23 cellular contexts compared by ENCODE assay signal in genomic region chr11:112697779-112698178, GRCh38.
DNase-seq lines count a peak whose midpoint lies in the region; ATAC-seq, FAIRE-seq and TF ChIP-seq lines count a peak whose summit lies in the region.
"Had no signal": no experiment of that assay in that cellular context is flagged by ENCODE, and none has a peak within 500 bp of the region (broad histone marks: within the 10 kb centered on the region; RNA-seq: fewer than 3 reads in every experiment).

No MANE protein-coding gene starts in this region.

- no peak overlapping the region for H3K4me2 ChIP-seq in HepG2 (ENCODE audit: low read depth, low read length)
- H3K4me2 ChIP-seq: hepatocyte had no signal

- 22% methylated on average over 2 of the region's 2 CpGs for WGBS in HepG2 (ENCODE audit: low lambda C conversion rate)
- WGBS in right lobe of liver (ENCODE audit: insufficient coverage, low coverage, low lambda C conversion rate, missing lambda C conversion rate), result 21% methylated on average over 2 of the region's 2 CpGs
- WGBS in body of pancreas, 2 donors, result 19 to 22% methylated on average over 2 of the region's 2 CpGs

- no peak for FAIRE-seq in HepG2 (lab: Jason Lieb, UNC)
- FAIRE-seq: GM18507, keratinocyte had no signal

- no peaks in the 10 kb centered on the region for H3K36me3 ChIP-seq in HepG2 (replicated peaks in 1 of 2; ENCODE audit: control insufficient read depth in 1 of 2, insufficient read depth in 2 of 2, low read length in 2 of 2)
- H3K36me3 ChIP-seq in right lobe of liver, result no peaks in the 10 kb centered on the region
- H3K36me3 ChIP-seq in body of pancreas (replicated peaks in 1 of 2; ENCODE audit: insufficient read depth in 1 of 2, low read depth in 2 of 2), result no peaks in the 10 kb centered on the region
- H3K36me3 ChIP-seq: MG63, neutrophil had no signal

- POLR2A ChIA-PET in HepG2 (lab: Yijun Ruan, JAX), result no interaction called here
- POLR2A ChIA-PET in activated CD8-positive, alpha-beta T cell treated with anti-CD3 and anti-CD28 coated beads, Interleukin-2, amount 10 ng/mL, durations not matched to agents 7 days and 5 days (lab: Charles Lee), result no interaction called here

- H3K27me3 ChIP-seq in HepG2 (ENCODE audit: control insufficient read depth in 1 of 2, insufficient read depth in 2 of 2, low read length in 2 of 2) (no peaks in the 10 kb centered on the region; a peak in 1 of 5 replicates), right lobe of liver (no peaks in the 10 kb centered on the region), body of pancreas (no peaks in the 10 kb centered on the region), layer of hippocampus (ENCODE audit: control insufficient read depth, insufficient read depth, low read length) (no peaks in the 10 kb centered on the region)
- H3K27me3 ChIP-seq: MG63 had no signal

- no peaks in the 10 kb centered on the region for H4K20me1 ChIP-seq in HepG2 (ENCODE audit: insufficient read depth, low read length)

- H3K9ac ChIP-seq in HepG2 (ENCODE audit: insufficient read depth, low read depth, low read length), result no peak overlapping the region
- H3K9ac ChIP-seq: GM23248 had no signal

- no peak overlapping the region for H2AFZ ChIP-seq in HepG2 (ENCODE audit: low read length)
- H2AFZ ChIP-seq: GM23248, hepatocyte had no signal

- H3K9me3 ChIP-seq in HepG2 (ENCODE audit: low read length), result no peaks in the 10 kb centered on the region
- no peaks in the 10 kb centered on the region for H3K9me3 ChIP-seq in right lobe of liver
- no peaks in the 10 kb centered on the region for H3K9me3 ChIP-seq in body of pancreas
- H3K9me3 ChIP-seq: MG63, neutrophil had no signal

- H3K27ac ChIP-seq in HepG2 (ENCODE audit: extremely low read length, insufficient read depth, low read length) (no peak overlapping the region), right lobe of liver (no peak overlapping the region), body of pancreas (peak overlapping the region in 1 of 4 donors; percentile 7), layer of hippocampus (ENCODE audit: low read depth, low read length) (peak overlapping the region; percentile 88)
- H3K27ac ChIP-seq: GM23248, hepatocyte, neutrophil had no signal

- TF ChIP-seq EP300 in HepG2 (IDR thresholded peaks at IDR 0.05; ENCODE audit: low read depth in 2 of 2, low read length in 2 of 2) (no peak), HepG2 (CRISPR knock-in tag; IDR thresholded peaks at IDR 0.05; ENCODE audit: borderline replicate concordance) (no peak)

- H3K4me1 Mint-ChIP-seq in type B pancreatic cell (ENCODE audit: unreplicated experiment), result peaks cover 24% of the 10 kb centered on the region
- no peaks in the 10 kb centered on the region for H3K4me1 Mint-ChIP-seq in activated CD8-positive, alpha-beta T cell treated with anti-CD3 and anti-CD28 coated beads, Interleukin-2, amount 10 ng/mL, durations not matched to agents 7 days and 5 days (ENCODE audit: low read depth)

- TF ChIP-seq POLR2A in HepG2 (IDR thresholded peaks at IDR 0.05; ENCODE audit: insufficient read depth in 1 of 2, low read depth in 2 of 2, low read length in 2 of 2), result no peak
- TF ChIP-seq POLR2A in right lobe of liver (IDR thresholded peaks at IDR 0.05), result no peak
- no peak for TF ChIP-seq POLR2A in body of pancreas (IDR thresholded peaks at IDR 0.05)

- no peak for TF ChIP-seq CTCF in HepG2 (CRISPR knock-in tag; IDR thresholded peaks at IDR 0.05)
- TF ChIP-seq CTCF in right lobe of liver (IDR thresholded peaks at IDR 0.05), result no peak
- TF ChIP-seq CTCF in body of pancreas (IDR thresholded peaks at IDR 0.05), result peak in 4 of 7 experiments; percentile 9 to 19 (median 12)
- TF ChIP-seq CTCF in type B pancreatic cell (conservative IDR thresholded peaks at IDR 0.05), result peak; percentile 63

- no peak for TF ChIP-seq RAD21 in HepG2 (CRISPR knock-in tag; IDR thresholded peaks at IDR 0.05)

- H3K4me1 ChIP-seq in HepG2 (ENCODE audit: insufficient read depth, low read length), result no peaks in the 10 kb centered on the region
- no peaks in the 10 kb centered on the region for H3K4me1 ChIP-seq in right lobe of liver
- no peaks in the 10 kb centered on the region for H3K4me1 ChIP-seq in body of pancreas

- H3K79me2 ChIP-seq in HepG2 (ENCODE audit: insufficient read depth, low read length), result no peaks in the 10 kb centered on the region
- H3K79me2 ChIP-seq: hepatocyte had no signal

- no peaks in the 10 kb centered on the region for H3K36me3 Mint-ChIP-seq in type B pancreatic cell
- no peaks in the 10 kb centered on the region for H3K36me3 Mint-ChIP-seq in activated CD8-positive, alpha-beta T cell treated with anti-CD3 and anti-CD28 coated beads, Interleukin-2, amount 10 ng/mL, durations not matched to agents 7 days and 5 days (ENCODE audit: low read depth)
- H3K36me3 Mint-ChIP-seq: CD4-positive, alpha-beta memory T cell had no signal

- no peak overlapping the region for H3K4me3 Mint-ChIP-seq in type B pancreatic cell
- no peak overlapping the region for H3K4me3 Mint-ChIP-seq in activated CD8-positive, alpha-beta T cell treated with anti-CD3 and anti-CD28 coated beads, Interleukin-2, amount 10 ng/mL, durations not matched to agents 7 days and 5 days
- H3K4me3 Mint-ChIP-seq: activated naive CD4-positive, alpha-beta T cell treated with anti-CD3 and anti-CD28 coated beads for 36 hours; CD4-positive, alpha-beta memory T cell had no signal

- DNase-seq in HepG2 (ENCODE audit: low spot score), result no peak
- no peak for DNase-seq in right lobe of liver
- no peak for DNase-seq in body of pancreas
- DNase-seq in type B pancreatic cell (ENCODE audit: extremely low spot score, unreplicated experiment), result no peak
- DNase-seq in activated CD4-positive, alpha-beta T cell treated with anti-CD3 and anti-CD28 coated beads for 1 hour, result no peak
- no peak for DNase-seq in activated CD8-positive, alpha-beta T cell treated with anti-CD3 and anti-CD28 coated beads, Interleukin-2, amount 10 ng/mL, durations not matched to agents 7 days and 5 days
- DNase-seq: ACHN; activated naive CD4-positive, alpha-beta T cell treated with anti-CD3 and anti-CD28 coated beads for 36 hours; CD4-positive, alpha-beta memory T cell; DMS79 treated with DMSO at 0.1 percent for 48 hours; GM23248; mesenchymal stem cell; NCI-H146; NCI-H2227 treated with DMSO at 0.1 percent for 48 hours; stimulated activated naive CD4-positive, alpha-beta T cell had no signal

- intact Hi-C loops in HepG2 (cut with micrococcal nuclease; ENCODE audit: unreplicated experiment), result no loop called here
- intact Hi-C loops in right lobe of liver (cut with DNase I), result no loop called here
- intact Hi-C loops in body of pancreas (cut with DNase I), result no loop called here

- H3K9me3 Mint-ChIP-seq in type B pancreatic cell, result no peaks in the 10 kb centered on the region
- H3K9me3 Mint-ChIP-seq in activated CD8-positive, alpha-beta T cell treated with anti-CD3 and anti-CD28 coated beads, Interleukin-2, amount 10 ng/mL, durations not matched to agents 7 days and 5 days (ENCODE audit: insufficient read depth), result no peaks in the 10 kb centered on the region
- H3K9me3 Mint-ChIP-seq: activated naive CD4-positive, alpha-beta T cell treated with anti-CD3 and anti-CD28 coated beads for 36 hours had no signal

- H3K4me3 ChIP-seq in HepG2 (replicated peaks in 1 of 3; ENCODE audit: insufficient read depth in 1 of 3, low read depth in 2 of 3, low read length in 3 of 3), result no peak overlapping the region
- H3K4me3 ChIP-seq in right lobe of liver, result no peak overlapping the region
- H3K4me3 ChIP-seq in body of pancreas, result no peak overlapping the region
- H3K4me3 ChIP-seq: GM23248, hepatocyte, MG63 had no signal

- no TSS peak for BruUV-seq in HepG2 (replicated peaks; lab: Mats Ljungman, UMichigan)

- ATAC-seq in HepG2, result 0 out of 3 replicates have a peak, but pooled peaks have one; percentile 31
- no peak for ATAC-seq in right lobe of liver
- no peak for ATAC-seq in body of pancreas
- ATAC-seq in HG03139 (IDR thresholded peaks at IDR 0.05; ENCODE audit: unreplicated experiment), result no peak
- ATAC-seq in activated CD8-positive, alpha-beta T cell treated with anti-CD3 and anti-CD28 coated beads, Interleukin-2, amount 10 ng/mL, durations not matched to agents 7 days and 5 days, result no peak
- ATAC-seq: Right ventricle myocardium inferior had no signal

- no peaks in the 10 kb centered on the region for H3K27me3 Mint-ChIP-seq in type B pancreatic cell
- no peaks in the 10 kb centered on the region for H3K27me3 Mint-ChIP-seq in activated CD8-positive, alpha-beta T cell treated with anti-CD3 and anti-CD28 coated beads, Interleukin-2, amount 10 ng/mL, durations not matched to agents 7 days and 5 days (ENCODE audit: low read depth)

- H3K27ac Mint-ChIP-seq in type B pancreatic cell, result no peak overlapping the region
- H3K27ac Mint-ChIP-seq in activated CD8-positive, alpha-beta T cell treated with anti-CD3 and anti-CD28 coated beads, Interleukin-2, amount 10 ng/mL, durations not matched to agents 7 days and 5 days, result no peak overlapping the region
- H3K27ac Mint-ChIP-seq: activated naive CD4-positive, alpha-beta T cell treated with anti-CD3 and anti-CD28 coated beads for 36 hours; CD4-positive, alpha-beta memory T cell had no signal

- CTCF ChIA-PET in HepG2 (lab: Yijun Ruan, JAX; ENCODE audit: low intra/inter-chr PET ratio, low total read pairs), result no interaction called here
- CTCF ChIA-PET in activated CD8-positive, alpha-beta T cell treated with anti-CD3 and anti-CD28 coated beads, Interleukin-2, amount 10 ng/mL, durations not matched to agents 7 days and 5 days (lab: Charles Lee), result no interaction called here

- in situ Hi-C loops in HepG2 (cut with HindIII; ENCODE audit: extremely low pct_ligation_motif_present, low pct_unique_long_range_greater_than_20kb), result no loop called here

TF ChIP-seq in HepG2, 621 proteins besides CTCF, POLR2A, EP300 and RAD21 (continues in another document):
- TF ChIP-seq ZFY (CRISPR knock-in tag; IDR thresholded peaks at IDR 0.05) (no peak), BCL3 (CRISPR knock-in tag; IDR thresholded peaks at IDR 0.05) (no peak), ATRX (CRISPR knock-in tag; IDR thresholded peaks at IDR 0.05; ENCODE audit: borderline replicate concordance) (no peak), SALL2 (CRISPR knock-in tag; IDR thresholded peaks at IDR 0.05) (no peak), ZBTB38 (CRISPR knock-in tag; IDR thresholded peaks at IDR 0.05) (no peak), PRPF4 (IDR thresholded peaks at IDR 0.05; ENCODE audit: low read depth, low read length, poor library complexity, severe bottlenecking) (no peak), FOSL1 (CRISPR knock-in tag; IDR thresholded peaks at IDR 0.05; ENCODE audit: borderline replicate concordance) (no peak)

Comparison
In these comparisons a context has a peak if more than half of its experiments do, and no peak if none do; other contexts are left out.
1. CTCF ChIP-seq: peak in body of pancreas (4 of 7) and type B pancreatic cell (single experiment); none in HepG2 (single experiment) and right lobe of liver (0 of 4).